7 cellular contexts compared by ENCODE assay signal in genomic region chrY:9016916-9017315, GRCh38.
"Had no signal": no experiment of that assay in that cellular context is flagged by ENCODE, and none has a peak within 500 bp of the region (broad histone marks: within the 10 kb centered on the region; RNA-seq: fewer than 3 reads in every experiment).

No MANE protein-coding gene starts in this region.

- H3K36me3 ChIP-seq: HAP-1 had no signal

- H3K4me3 ChIP-seq: HAP-1, K562 had no signal

- DNase-seq: GOT3, H7, IMR-90, Kasumi-1, KG1 had no signal

- H3K4me1 ChIP-seq: HAP-1 had no signal

- H3K9me3 ChIP-seq: HAP-1 had no signal

- ATAC-seq: K562 had no signal
